In the genomic region with DNA sequence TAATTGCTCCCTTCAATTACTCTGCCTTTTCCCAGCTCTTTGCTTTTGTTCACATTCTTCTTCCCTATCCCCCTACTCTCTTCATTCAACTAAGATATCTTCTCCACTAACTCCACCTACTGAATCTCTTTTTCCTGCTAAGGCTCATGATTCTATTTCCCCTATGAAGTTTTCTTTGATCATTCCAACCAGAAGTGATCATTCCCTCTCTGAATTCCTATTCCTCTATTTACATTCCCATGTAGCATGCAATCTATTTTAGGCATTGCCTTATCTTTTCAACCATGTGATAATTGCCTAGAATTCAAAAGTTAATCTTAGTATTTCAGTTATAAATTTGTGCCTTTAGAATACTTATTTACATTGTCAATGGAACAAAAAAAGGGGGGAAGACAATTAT, we compare ENCODE assay signal across 30 cellular contexts. TPM values are rescaled to one million over a fixed set of nuclear protein-coding genes. Genes with fewer than 3 reads are reported as not detected.
"Had no signal": no experiment of that assay in that cellular context is flagged by ENCODE, and none has a peak within 500 bp of the region (broad histone marks: within the 10 kb centered on the region; RNA-seq: fewer than 3 reads in every experiment).

No MANE protein-coding gene starts in this region.

- H3K27me3 Mint-ChIP-seq: naive B cell had no signal

- H3K9me3 Mint-ChIP-seq: natural killer cell treated with Interleukin-12 subunit alpha and Interleukin-12 subunit beta and Interleukin-15 and Interleukin-18, amount 100 ng/mL, for 72 hours had no signal

- H3K36me3 Mint-ChIP-seq: natural killer cell treated with Interleukin-12 subunit alpha and Interleukin-12 subunit beta and Interleukin-15 and Interleukin-18, amount 100 ng/mL, for 72 hours had no signal

- H3K27ac Mint-ChIP-seq: mesothelial cell of epicardium; natural killer cell treated with Interleukin-12 subunit alpha and Interleukin-12 subunit beta and Interleukin-15 and Interleukin-18, amount 100 ng/mL, for 72 hours; stimulated activated naive CD8-positive, alpha-beta T cell treated with anti-CD3 and anti-CD28 coated beads, Interleukin-15, amount 100 ng/mL, for 72 hours; type B pancreatic cell had no signal

- H3K4me3 ChIP-seq: coronary artery, esophagus muscularis mucosa, heart right ventricle, left lung, mucosa of descending colon, prostate gland, right atrium auricular region, smooth muscle cell, thyroid gland had no signal

- H3K36me3 ChIP-seq: esophagus muscularis mucosa, heart right ventricle, left lung, neutrophil, prostate gland, right atrium auricular region, thyroid gland had no signal

- H3K4me3 Mint-ChIP-seq: mesothelial cell of epicardium; natural killer cell treated with Interleukin-12 subunit alpha and Interleukin-12 subunit beta and Interleukin-15 and Interleukin-18, amount 100 ng/mL, for 72 hours; neural crest cell; stimulated activated naive CD8-positive, alpha-beta T cell treated with anti-CD3 and anti-CD28 coated beads, Interleukin-15, amount 100 ng/mL, for 72 hours; type B pancreatic cell had no signal

- H3K4me1 ChIP-seq: esophagus muscularis mucosa, left lung, prostate gland, right atrium auricular region, thyroid gland had no signal

- H3K9me3 ChIP-seq: left lung, mucosa of descending colon, neutrophil, prostate gland, thyroid gland had no signal

- H3K27ac ChIP-seq: coronary artery, esophagus muscularis mucosa, heart right ventricle, left lung, neutrophil, prostate gland, right atrium auricular region, thyroid gland had no signal

- H3K27me3 ChIP-seq: esophagus muscularis mucosa, heart right ventricle, left lung, neutrophil, right atrium auricular region, thyroid gland had no signal

- ATAC-seq: heart right ventricle; left cardiac atrium; left lung; mucosa of descending colon; natural killer cell treated with Interleukin-12 subunit alpha and Interleukin-12 subunit beta and Interleukin-15 and Interleukin-18, amount 100 ng/mL, for 72 hours; sciatic nerve; stimulated activated naive CD8-positive, alpha-beta T cell treated with anti-CD3 and anti-CD28 coated beads, Interleukin-15, amount 100 ng/mL, for 72 hours had no signal

- H3K4me2 ChIP-seq: smooth muscle cell had no signal

- DNase-seq: dermis blood vessel endothelial cell; effector memory CD4-positive, alpha-beta T cell; foreskin melanocyte; glutamatergic neuron; heart right ventricle; hippocampal formation; left cardiac atrium; left lung; mesenchymal stem cell; mucosa of descending colon; naive B cell; stimulated activated CD4-positive, alpha-beta T cell treated with anti-CD3 and anti-CD28 coated beads, Interleukin-12 subunit alpha, Interleukin-12 subunit beta, amount 100 ng/mL, for 4 hours; stimulated activated CD4-positive, alpha-beta T cell treated with anti-CD3 and anti-CD28 coated beads, Interleukin-1b, Interleukin-23, amount 100 ng/mL, for 48 hours; stimulated activated CD4-positive, alpha-beta T cell treated with anti-CD3 and anti-CD28 coated beads, Interleukin-4, amount 100 ng/mL, for 1 hour; stimulated activated CD8-positive, alpha-beta memory T cell treated with anti-CD3 and anti-CD28 coated beads, Interleukin-4, amount 100 ng/mL, for 48 hours; stimulated activated naive CD4-positive, alpha-beta T cell; stimulated activated naive CD8-positive, alpha-beta T cell treated with anti-CD3 and anti-CD28 coated beads, Interleukin-15, amount 100 ng/mL, for 72 hours; thyroid gland had no signal

- H3K4me1 Mint-ChIP-seq: stimulated activated naive CD8-positive, alpha-beta T cell treated with anti-CD3 and anti-CD28 coated beads, Interleukin-15, amount 100 ng/mL, for 72 hours had no signal

RNA-seq across cellular contexts. Expression of gene MOXD1, which starts 20.9 kb away (rescaled TPM):
- total RNA-seq: endothelial cell of umbilical vein had no signal
